Comparison of ENCODE assay signal across 7 cellular contexts in the genomic region with DNA sequence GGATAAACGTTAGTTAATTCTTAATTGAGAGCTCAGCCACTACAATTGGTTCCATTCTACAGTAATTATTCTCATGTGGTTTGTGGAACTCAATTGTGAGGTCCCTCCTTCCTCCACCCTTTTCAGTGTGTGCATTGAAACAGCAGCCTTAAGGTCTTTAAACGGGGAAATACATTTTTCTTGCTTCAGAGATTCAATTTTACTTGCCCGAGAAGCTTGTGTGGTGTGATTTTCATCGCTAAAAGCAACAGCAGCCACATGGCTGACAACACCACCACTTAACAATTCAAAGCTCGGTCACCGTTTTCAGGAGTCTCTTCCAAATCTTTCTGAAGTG. TPM values are rescaled to one million over a fixed set of nuclear protein-coding genes. Genes with fewer than 3 reads are reported as not detected.
DNase-seq lines count a peak whose midpoint lies in the region; ATAC-seq and TF ChIP-seq lines count a peak whose summit lies in the region.

No MANE protein-coding gene starts in this region.

- TF ChIP-seq EP300 in esophagus muscularis mucosa (IDR thresholded peaks at IDR 0.05) = no peak

- intact Hi-C loops in Panc1 (cut with micrococcal nuclease; ENCODE audit: unreplicated experiment) = no loop called here
- intact Hi-C loops in esophagus muscularis mucosa (cut with DNase I) = no loop called here

- H3K27me3 ChIP-seq in H7 (ENCODE audit: control insufficient read depth, insufficient read depth, low read length) (no peaks in the 10 kb centered on the region; the same call in 1 of the 2 replicates), Panc1 (ENCODE audit: control insufficient read depth, insufficient read depth, low read length) (no peaks in the 10 kb centered on the region), esophagus muscularis mucosa (no peaks in the 10 kb centered on the region)

- CTCF ChIA-PET in Panc1 (lab: Charles Lee) = no interaction called here

- H3K9me3 ChIP-seq in Panc1 (ENCODE audit: control insufficient read depth, insufficient read depth, low read depth, low read length) (no peaks in the 10 kb centered on the region), esophagus muscularis mucosa (no peaks in the 10 kb centered on the region)

- peak overlapping the region; percentile 84 for H3K4me3 ChIP-seq in H7 (ENCODE audit: insufficient read depth, low read depth, low read length)
- H3K4me3 ChIP-seq in Panc1 (ENCODE audit: low read depth in 2 of 2, low read length in 2 of 2) = peak overlapping the region; percentile 68 to 87
- H3K4me3 ChIP-seq in esophagus muscularis mucosa = peak overlapping the region; percentile 68 to 78 (median 74)
- peak overlapping the region; percentile 88 for H3K4me3 ChIP-seq in retinal pigment epithelial cell (ENCODE audit: low read length)

- H3K36me3 ChIP-seq in H7 (replicated peaks; ENCODE audit: control insufficient read depth, insufficient read depth, low read length) = no peaks in the 10 kb centered on the region
- H3K36me3 ChIP-seq in Panc1 (ENCODE audit: control insufficient read depth, insufficient read depth, low read length) = no peaks in the 10 kb centered on the region
- H3K36me3 ChIP-seq in esophagus muscularis mucosa = no peaks in the 10 kb centered on the region

- POLR2A ChIA-PET in Panc1 (lab: Charles Lee) = no interaction called here

- DNase-seq in H7 = no peak
- no peak for DNase-seq in Panc1 (ENCODE audit: low read depth, low spot score)
- DNase-seq in esophagus muscularis mucosa (ENCODE audit: extremely low spot score) = no peak
- DNase-seq in retinal pigment epithelial cell (ENCODE audit: low read depth) = no peak
- DNase-seq in globus pallidus (ENCODE audit: low spot score) = no peak
- no peak for DNase-seq in mucosa of gallbladder (ENCODE audit: low spot score)

- ATAC-seq in GM18508 (IDR thresholded peaks at IDR 0.05; ENCODE audit: insufficient read depth, unreplicated experiment) = peak; percentile 9
- ATAC-seq in Panc1 = peak; percentile 1

- TF ChIP-seq CTCF in Panc1 (IDR thresholded peaks at IDR 0.05) = no peak
- TF ChIP-seq CTCF in esophagus muscularis mucosa (IDR thresholded peaks at IDR 0.05) = no peak
- TF ChIP-seq CTCF in retinal pigment epithelial cell (conservative IDR thresholded peaks at IDR 0.05; ENCODE audit: low read depth, low read length) = no peak

- H3K4me1 ChIP-seq in Panc1 (ENCODE audit: control insufficient read depth, insufficient read depth, low read length) (peaks cover 13% of the 10 kb centered on the region), esophagus muscularis mucosa (peaks cover 35 to 43% (median 40%) of the 10 kb centered on the region in 4 donors)

- no TSS peak for BruUV-seq in Panc1 (replicated peaks; lab: Mats Ljungman, UMichigan)

- WGBS in esophagus muscularis mucosa = 1% methylated on average over 6 of the region's 6 CpGs

- H3K27ac ChIP-seq in Panc1 (ENCODE audit: low read length) = peak overlapping the region; percentile 93
- peak overlapping the region; percentile 83 to 94 (median 88) for H3K27ac ChIP-seq in esophagus muscularis mucosa (replicated peaks in 1 of 4)

- in situ Hi-C loops in Panc1 (cut with HindIII; ENCODE audit: low pct_unique_long_range_greater_than_20kb, low sequenced_read_pairs) = no loop called here

- TF ChIP-seq POLR2A in esophagus muscularis mucosa (IDR thresholded peaks at IDR 0.05; ENCODE audit: low read depth) = no peak

RNA-seq across cellular contexts. Expression of gene PPFIBP1, which starts 0.7 kb away (rescaled TPM):
- total RNA-seq in H7 (2014; rRNA removed; shearing (Covaris generic)) = 17.0 and 18.7 TPM in 2 replicates
- total RNA-seq in Panc1 (2021; ENCODE audit: unreplicated experiment) (88.6 TPM), esophagus muscularis mucosa (10 to 100 TPM; 53.2 to 79.0 (median 66.5) TPM), mucosa of gallbladder (46.7 TPM)
- 36.9 TPM for polyA plus RNA-seq in Panc1 (2012; ENCODE audit: insufficient read length)
